15 cellular contexts compared by ENCODE assay signal in genomic region chr1:25760122-25760719, GRCh38. TPM values are rescaled to one million over a fixed set of nuclear protein-coding genes. Genes with fewer than 3 reads are reported as not detected.
DNase-seq lines count a peak whose midpoint lies in the region; ATAC-seq and TF ChIP-seq lines count a peak whose summit lies in the region.
"Had no signal": no experiment of that assay in that cellular context is flagged by ENCODE, and none has a peak within 500 bp of the region (broad histone marks: within the 10 kb centered on the region; RNA-seq: fewer than 3 reads in every experiment).

No MANE protein-coding gene starts in this region.

- no peak overlapping the region for H3K27ac ChIP-seq in BLaER1 treated with 17β-estradiol and CSF1 and Interleukin-3, amounts not matched to agents 10 nM and 100 nM
- no peak overlapping the region for H3K27ac ChIP-seq in CD8-positive, alpha-beta T cell (ENCODE audit: low read depth, low read length)
- H3K27ac ChIP-seq: GM23248 had no signal

- H3K4me1 ChIP-seq in BLaER1 treated with 17β-estradiol and CSF1 and Interleukin-3, amounts not matched to agents 10 nM and 100 nM: peaks cover 17 to 49% (median 35%) of the 10 kb centered on the region in 10 experiments
- H3K4me1 ChIP-seq in CD8-positive, alpha-beta T cell (ENCODE audit: insufficient read depth, low read length): peaks cover 24% of the 10 kb centered on the region
- H3K4me1 ChIP-seq: Caco-2 had no signal

- peak overlapping the region; percentile 70 for H3K27ac Mint-ChIP-seq in CD8-positive, alpha-beta T cell
- H3K27ac Mint-ChIP-seq in activated T-helper 17 cell treated with anti-CD3 and anti-CD28 coated beads, Interleukin-2, amount 50 U/mL, for 72 hours: peak overlapping the region; percentile 51
- no peak overlapping the region for H3K27ac Mint-ChIP-seq in mesothelial cell of epicardium
- no peak overlapping the region for H3K27ac Mint-ChIP-seq in CD14-positive monocyte

- H3K27me3 Mint-ChIP-seq in CD8-positive, alpha-beta T cell (ENCODE audit: low read depth): no peaks in the 10 kb centered on the region
- H3K27me3 Mint-ChIP-seq in activated T-helper 17 cell treated with anti-CD3 and anti-CD28 coated beads, Interleukin-2, amount 50 U/mL, for 72 hours: no peaks in the 10 kb centered on the region
- H3K27me3 Mint-ChIP-seq in mesothelial cell of epicardium (ENCODE audit: low read depth) (peaks cover 50% of the 10 kb centered on the region), CD14-positive monocyte (ENCODE audit: low read depth in 3 of 3) (peaks cover 0 to 2% (median 0%) of the 10 kb centered on the region in 3 donors)

- peaks cover 71% of the 10 kb centered on the region for H3K36me3 Mint-ChIP-seq in CD8-positive, alpha-beta T cell
- H3K36me3 Mint-ChIP-seq in activated T-helper 17 cell treated with anti-CD3 and anti-CD28 coated beads, Interleukin-2, amount 50 U/mL, for 72 hours (ENCODE audit: low read depth): no peaks in the 10 kb centered on the region
- H3K36me3 Mint-ChIP-seq in mesothelial cell of epicardium (no peaks in the 10 kb centered on the region), CD14-positive monocyte (peaks cover 25 to 36% of the 10 kb centered on the region in 2 donors)

- CTCF ChIA-PET in CD8-positive, alpha-beta T cell (lab: Charles Lee): interaction anchor here (0.6 to 1.5 kb wide), 5 partner anchors 15 to 149 kb away, joined by 3 to 8 read pairs (median 3); no protein-coding TSS in a partner anchor

- no peaks in the 10 kb centered on the region for H3K9me3 ChIP-seq in BLaER1 treated with 17β-estradiol and CSF1 and Interleukin-3, amounts not matched to agents 10 nM and 100 nM (replicated peaks in 1 of 11)
- H3K9me3 ChIP-seq in CD8-positive, alpha-beta T cell (ENCODE audit: low read length): no peaks in the 10 kb centered on the region
- H3K9me3 ChIP-seq: BE2C, Caco-2 had no signal

- peaks cover 29% of the 10 kb centered on the region for H3K4me1 Mint-ChIP-seq in CD8-positive, alpha-beta T cell (ENCODE audit: low read depth)
- no peaks in the 10 kb centered on the region for H3K4me1 Mint-ChIP-seq in activated T-helper 17 cell treated with anti-CD3 and anti-CD28 coated beads, Interleukin-2, amount 50 U/mL, for 72 hours
- H3K4me1 Mint-ChIP-seq in mesothelial cell of epicardium (peaks cover 5% of the 10 kb centered on the region), CD14-positive monocyte (peaks cover 14% of the 10 kb centered on the region)

- intact Hi-C loops in CD8-positive, alpha-beta T cell (cut with DNase I, micrococcal nuclease): no loop called here
- intact Hi-C loops in CD14-positive monocyte (cut with micrococcal nuclease): no loop called here

- H3K36me3 ChIP-seq in BLaER1 treated with 17β-estradiol and CSF1 and Interleukin-3, amounts not matched to agents 10 nM and 100 nM: no peaks in the 10 kb centered on the region
- H3K36me3 ChIP-seq in CD8-positive, alpha-beta T cell (ENCODE audit: insufficient read depth, low read length): peaks cover 8% of the 10 kb centered on the region
- H3K36me3 ChIP-seq: BE2C had no signal

- H3K9ac ChIP-seq in BLaER1 treated with 17β-estradiol and CSF1 and Interleukin-3, amounts not matched to agents 10 nM and 100 nM: no peak overlapping the region
- H3K9ac ChIP-seq: GM23248 had no signal

- H4K20me1 ChIP-seq in BLaER1 treated with 17β-estradiol and CSF1 and Interleukin-3, amounts not matched to agents 10 nM and 100 nM: peaks cover 0 to 3% (median 0%) of the 10 kb centered on the region in 11 experiments; a peak in 1 of 22 replicates

- no peak overlapping the region for H3K4me3 Mint-ChIP-seq in CD8-positive, alpha-beta T cell
- H3K4me3 Mint-ChIP-seq in activated T-helper 17 cell treated with anti-CD3 and anti-CD28 coated beads, Interleukin-2, amount 50 U/mL, for 72 hours: no peak overlapping the region
- no peak overlapping the region for H3K4me3 Mint-ChIP-seq in mesothelial cell of epicardium
- no peak overlapping the region for H3K4me3 Mint-ChIP-seq in CD14-positive monocyte

- H3K4me3 ChIP-seq in BLaER1 treated with 17β-estradiol and CSF1 and Interleukin-3, amounts not matched to agents 10 nM and 100 nM: no peak overlapping the region
- H3K4me3 ChIP-seq in CD8-positive, alpha-beta T cell (ENCODE audit: low read depth, low read length): no peak overlapping the region
- H3K4me3 ChIP-seq: GM23248 had no signal

- no peak for TF ChIP-seq CTCF in CD8-positive, alpha-beta T cell (IDR thresholded peaks at IDR 0.05)
- TF ChIP-seq CTCF in mesothelial cell of epicardium (IDR thresholded peaks at IDR 0.05; ENCODE audit: unreplicated experiment) (no peak), CD14-positive monocyte (IDR thresholded peaks at IDR 0.05) (no peak)

- peak overlapping the region in 7 of 11 experiments; percentile 12 to 69 (median 40); a peak in 12 of 22 replicates for H3K4me2 ChIP-seq in BLaER1 treated with 17β-estradiol and CSF1 and Interleukin-3, amounts not matched to agents 10 nM and 100 nM

- ATAC-seq in CD8-positive, alpha-beta T cell: no peak
- no peak for ATAC-seq in activated T-helper 17 cell treated with anti-CD3 and anti-CD28 coated beads, Interleukin-2, amount 50 U/mL, for 72 hours (replicated peaks)
- ATAC-seq: PC-3 had no signal

- no peaks in the 10 kb centered on the region for H3K9me3 Mint-ChIP-seq in CD8-positive, alpha-beta T cell
- no peaks in the 10 kb centered on the region for H3K9me3 Mint-ChIP-seq in activated T-helper 17 cell treated with anti-CD3 and anti-CD28 coated beads, Interleukin-2, amount 50 U/mL, for 72 hours
- no peaks in the 10 kb centered on the region for H3K9me3 Mint-ChIP-seq in mesothelial cell of epicardium
- no peaks in the 10 kb centered on the region for H3K9me3 Mint-ChIP-seq in CD14-positive monocyte

- DNase-seq in CD8-positive, alpha-beta T cell: no peak
- DNase-seq in kidney tubule cell (ENCODE audit: low spot score) (peak; percentile 45), mesothelial cell of epicardium (ENCODE audit: low spot score in 2 of 2, unreplicated experiment in 2 of 2) (no peak), T1000 (lab: John Stamatoyannopoulos, UW) (no peak), CD14-positive monocyte (ENCODE audit: low spot score) (no peak), hippocampal formation (lab: John Stamatoyannopoulos, UW) (no peak)
- DNase-seq: Caco-2, DMS53, GM23248, NCI-H1048, NCI-H187 treated with DMSO at 0.1 percent for 48 hours, PC-3 had no signal

- POLR2A ChIA-PET in CD8-positive, alpha-beta T cell (lab: Charles Lee): interaction anchor here (3.6 kb wide), 1 partner anchor 15 kb away, joined by 15 read pairs; no protein-coding TSS in a partner anchor

- H3K27me3 ChIP-seq in BLaER1 treated with 17β-estradiol and CSF1 and Interleukin-3, amounts not matched to agents 10 nM and 100 nM: peaks cover 0 to 5% (median 0%) of the 10 kb centered on the region in 11 experiments; a peak in 2 of 22 replicates
- H3K27me3 ChIP-seq in CD8-positive, alpha-beta T cell (ENCODE audit: insufficient read depth, low read length): no peaks in the 10 kb centered on the region
- H3K27me3 ChIP-seq: BE2C had no signal

RNA-seq across cellular contexts. Expression of gene SELENON, which starts 39.8 kb away (rescaled TPM):
- total RNA-seq in CD8-positive, alpha-beta T cell: 10 to 100 TPM; 18.9 to 20.2 TPM
- total RNA-seq in activated T-helper 17 cell treated with anti-CD3 and anti-CD28 coated beads, Interleukin-2, amount 50 U/mL, for 72 hours: 10 to 100 TPM; 10.2 to 13.2 TPM
- 71.6 to 74.1 TPM (median 72.8 TPM) in 3 replicates for total RNA-seq in mesothelial cell of epicardium
- 1 to 10 TPM; 1.5 to 3.5 TPM for polyA plus RNA-seq in CD14-positive monocyte

RNA-seq across cellular contexts. Expression of gene MTFR1L, which starts 59.5 kb away (rescaled TPM):
- 10 to 100 TPM; 22.9 to 25.7 TPM for total RNA-seq in CD8-positive, alpha-beta T cell
- total RNA-seq in activated T-helper 17 cell treated with anti-CD3 and anti-CD28 coated beads, Interleukin-2, amount 50 U/mL, for 72 hours: 10 to 100 TPM; 39.6 to 58.8 TPM
- total RNA-seq in mesothelial cell of epicardium: 74.3 to 76.6 TPM (median 74.7 TPM) in 3 replicates
- 10 to 100 TPM; 67.3 to 69.9 TPM for polyA plus RNA-seq in CD14-positive monocyte

Comparison
In these comparisons a context has a peak if more than half of its experiments do, and no peak if none do; other contexts are left out.
1. H3K27ac Mint-ChIP-seq: peak in CD8-positive, alpha-beta T cell (single experiment) and activated T-helper 17 cell treated with anti-CD3 and anti-CD28 coated beads, Interleukin-2, amount 50 U/mL, for 72 hours (single experiment); none in mesothelial cell of epicardium (single experiment) and CD14-positive monocyte (0 of 7).